9 cellular contexts compared by ENCODE assay signal in the genomic region with DNA sequence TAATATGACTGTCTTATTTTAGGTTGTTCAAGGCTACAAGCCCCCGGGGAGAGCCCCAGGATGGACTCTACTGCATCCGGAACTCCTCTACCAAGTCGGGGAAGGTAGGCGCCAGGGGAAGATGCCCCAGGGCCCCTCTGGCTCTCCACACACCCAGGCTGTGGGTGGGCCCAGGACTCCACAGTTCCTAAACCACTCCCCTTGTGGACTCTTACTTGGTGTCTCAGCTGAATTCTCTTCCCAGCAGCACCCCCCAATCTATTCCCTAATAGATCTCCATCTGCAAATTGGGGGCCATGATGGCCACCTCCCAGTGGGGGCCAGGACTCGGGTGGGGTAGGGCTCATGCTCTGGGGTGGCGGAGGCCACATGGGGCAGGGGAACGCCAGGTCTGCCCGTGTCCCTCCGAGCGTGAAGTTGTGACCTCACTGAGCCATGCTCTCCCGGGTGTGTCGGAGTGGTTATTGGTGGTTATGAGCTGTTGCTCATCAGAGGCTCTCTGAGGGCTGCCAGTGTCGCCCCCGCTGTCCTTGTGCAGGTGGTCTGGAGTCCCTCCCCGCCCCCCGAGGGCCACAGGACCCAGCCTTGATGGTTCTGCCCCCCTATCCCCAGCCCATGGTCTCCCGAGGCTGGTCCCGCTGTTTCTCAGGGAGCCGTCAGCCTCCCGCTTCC. TPM values are rescaled to one million over a fixed set of nuclear protein-coding genes. Genes with fewer than 3 reads are reported as not detected.
DNase-seq lines count a peak whose midpoint lies in the region; ATAC-seq and TF ChIP-seq lines count a peak whose summit lies in the region.
"Had no signal": no experiment of that assay in that cellular context is flagged by ENCODE, and none has a peak within 500 bp of the region (broad histone marks: within the 10 kb centered on the region; RNA-seq: fewer than 3 reads in every experiment).

No MANE protein-coding gene starts in this region.

- BruUV-seq in mammary epithelial cell (replicated peaks; lab: Mats Ljungman, UMichigan) = no TSS peak

- no peak overlapping the region for H3K4me2 ChIP-seq in mammary epithelial cell (ENCODE audit: insufficient read depth, low read depth, low read length)

- no peak overlapping the region for H3K9ac ChIP-seq in mammary epithelial cell (ENCODE audit: insufficient read depth, low read length)

- H3K27ac ChIP-seq in esophagus squamous epithelium (no peak overlapping the region), mammary epithelial cell (ENCODE audit: insufficient read depth, low read depth, low read length) (no peak overlapping the region)

- no peak for TF ChIP-seq POLR2A in esophagus squamous epithelium (IDR thresholded peaks at IDR 0.05)

- TF ChIP-seq CTCF in GM10266 (IDR thresholded peaks at IDR 0.05; ENCODE audit: control insufficient read depth, insufficient read depth, low read depth, missing control alignments) (no peak), esophagus squamous epithelium (IDR thresholded peaks at IDR 0.05) (no peak), mammary epithelial cell (conservative IDR thresholded peaks at IDR 0.05 in 1 of 2, IDR thresholded peaks at IDR 0.05 in 1 of 2; ENCODE audit: extremely low read depth in 1 of 2, insufficient read depth in 1 of 2, low read depth in 1 of 2, low read length in 2 of 2) (no peak)

- H3K36me3 ChIP-seq in esophagus squamous epithelium (peaks cover 12 to 93% (median 51%) of the 10 kb centered on the region in 3 donors), mammary epithelial cell (ENCODE audit: insufficient read depth, low read length) (no peaks in the 10 kb centered on the region)

- CTCF ChIA-PET in mammary epithelial cell (lab: Charles Lee; ENCODE audit: low non-redundant PET) = no interaction called here

- no peaks in the 10 kb centered on the region for H3K27me3 ChIP-seq in esophagus squamous epithelium
- H3K27me3 ChIP-seq in mammary epithelial cell (ENCODE audit: insufficient read depth, low read length) = no peaks in the 10 kb centered on the region

- in situ Hi-C loops in mammary epithelial cell (cut with MboI; ENCODE audit: low sequenced_read_pairs in 2 of 2) = no loop called here

- H3K4me3 ChIP-seq in esophagus squamous epithelium (no peak overlapping the region), mammary epithelial cell (replicated peaks in 1 of 3; ENCODE audit: insufficient read depth in 1 of 3, low read depth in 2 of 3, low read length in 3 of 3) (no peak overlapping the region)

- H3K79me2 ChIP-seq in mammary epithelial cell (ENCODE audit: insufficient read depth, low read length) = no peaks in the 10 kb centered on the region

- H3K9me3 ChIP-seq in esophagus squamous epithelium (no peaks in the 10 kb centered on the region), mammary epithelial cell (replicated peaks; ENCODE audit: insufficient read depth, low read length) (no peaks in the 10 kb centered on the region)

- ATAC-seq in GM19328 (IDR thresholded peaks at IDR 0.05; ENCODE audit: unreplicated experiment) = peak; percentile 67
- ATAC-seq in HG03064 (IDR thresholded peaks at IDR 0.05; ENCODE audit: low read depth, unreplicated experiment) = peak; percentile 59
- no peak for ATAC-seq in GM21528 (IDR thresholded peaks at IDR 0.05; ENCODE audit: low FRiP score, unreplicated experiment)

- peaks cover 1 to 33% (median 15%) of the 10 kb centered on the region in 3 donors for H3K4me1 ChIP-seq in esophagus squamous epithelium
- no peaks in the 10 kb centered on the region for H3K4me1 ChIP-seq in mammary epithelial cell (ENCODE audit: insufficient read depth, low read length)

- peak; percentile 87 for DNase-seq in GM10266 (ENCODE audit: extremely low spot score)
- DNase-seq in germinal center (ENCODE audit: low spot score) = peak; percentile 78
- no peak for DNase-seq in esophagus squamous epithelium (lab: John Stamatoyannopoulos, UW)
- DNase-seq in DMS153 treated with DMSO at 0.1 percent for 48 hours (lab: John Stamatoyannopoulos, UW; ENCODE audit: unreplicated experiment) = no peak
- no peak for DNase-seq in mammary epithelial cell
- DNase-seq: IMR-90 had no signal

- H2AFZ ChIP-seq in mammary epithelial cell (ENCODE audit: low read depth, low read length) = no peak overlapping the region

- intact Hi-C loops in esophagus squamous epithelium (cut with DNase I) = loop anchor here (10.0 kb wide), 1 partner anchor 68 kb away; no protein-coding TSS in a partner anchor
- intact Hi-C loops in mammary epithelial cell (cut with micrococcal nuclease) = no loop called here

- 92% methylated on average over 9 of the region's 20 CpGs; no CpG with 5 or more reads in 1 of the 2 donors for WGBS in esophagus squamous epithelium, 2 donors
- 90% methylated on average over 11 of the region's 20 CpGs for WGBS in mammary epithelial cell (ENCODE audit: low coverage, missing lambda C conversion rate)

- dilution Hi-C loops in mammary epithelial cell (cut with HindIII; ENCODE audit: low sequenced_read_pairs) = loop anchor here (5.0 kb wide), 1 partner anchor 70 kb away; no protein-coding TSS in a partner anchor

- H4K20me1 ChIP-seq in mammary epithelial cell (ENCODE audit: insufficient read depth, low read length) = no peaks in the 10 kb centered on the region

RNA-seq across cellular contexts. Expression of a gene that starts 11.2 kb away (rescaled TPM):
- total RNA-seq in esophagus squamous epithelium (100 to 1,000 TPM in 2 of 4 donors, 10 to 100 TPM in 2; 81.7 to 144 (median 103) TPM), mammary epithelial cell (100 to 1,000 TPM; 112 to 167 TPM)
- polyA plus RNA-seq in mammary epithelial cell = 94.4 TPM
- polyA minus RNA-seq in mammary epithelial cell = 232 TPM

RNA-seq across cellular contexts. Expression of a gene that starts 39.6 kb away (rescaled TPM):
- total RNA-seq in esophagus squamous epithelium (10 to 100 TPM; 13.5 to 36.8 (median 34.0) TPM), mammary epithelial cell (10 to 100 TPM; 14.4 to 26.7 TPM)
- polyA plus RNA-seq in mammary epithelial cell = 8.4 TPM
- 12.4 TPM for polyA minus RNA-seq in mammary epithelial cell

Comparison
In these comparisons a context has a peak if more than half of its experiments do, and no peak if none do; other contexts are left out.
1. DNase-seq: peak in GM10266 (single experiment) and germinal center (single experiment); none in esophagus squamous epithelium (single experiment), DMS153 treated with DMSO at 0.1 percent for 48 hours (single experiment) and mammary epithelial cell (single experiment).